31 cellular contexts compared by ENCODE assay signal in genomic region chr14:87834594-87834993, GRCh38.
DNase-seq lines count a peak whose midpoint lies in the region; ATAC-seq, FAIRE-seq and TF ChIP-seq lines count a peak whose summit lies in the region.
"Had no signal": no experiment of that assay in that cellular context is flagged by ENCODE, and none has a peak within 500 bp of the region (broad histone marks: within the 10 kb centered on the region; RNA-seq: fewer than 3 reads in every experiment).

No MANE protein-coding gene starts in this region.

- BruUV-seq in HepG2 (replicated peaks; lab: Mats Ljungman, UMichigan) = no TSS peak

- no peaks in the 10 kb centered on the region for H4K20me1 ChIP-seq in HepG2 (ENCODE audit: insufficient read depth, low read length)
- H4K20me1 ChIP-seq: BLaER1; BLaER1 treated with 17β-estradiol and CSF1 and Interleukin-3, amounts not matched to agents 10 nM and 100 nM had no signal

- no peak for ATAC-seq in HepG2
- no peak for ATAC-seq in right lobe of liver
- ATAC-seq in HG03354 (IDR thresholded peaks at IDR 0.05; ENCODE audit: poor library complexity, severe bottlenecking, unreplicated experiment) = no peak
- ATAC-seq: A549; CD8-positive, alpha-beta T cell had no signal

- TF ChIP-seq CTCF in HepG2 (CRISPR knock-in tag; IDR thresholded peaks at IDR 0.05) (no peak), right lobe of liver (IDR thresholded peaks at IDR 0.05) (no peak), thyroid gland (IDR thresholded peaks at IDR 0.05) (no peak)

- DNase-seq in HepG2 (ENCODE audit: low spot score) (no peak), right lobe of liver (no peak), thyroid gland (peak; percentile 3 to 18)
- DNase-seq: 8988T; ACHN; AML-193; BE2C; C1 segment of cervical spinal cord; Caco-2; Calu3; CD4-positive, alpha-beta memory T cell; CD4-positive, alpha-beta T cell; CD4-positive, CD25-positive, alpha-beta regulatory T cell; CD8-positive, alpha-beta memory T cell; CD8-positive, alpha-beta T cell; COR-L47; DMS 273 treated with DMSO at 0.1 percent for 48 hours; DMS153; DMS53; DMS79; DMS79 treated with DMSO at 0.1 percent for 48 hours; DND-41; EL had no signal

- H3K27ac ChIP-seq in HepG2 (ENCODE audit: extremely low read length, insufficient read depth, low read length) = no peak overlapping the region
- H3K27ac ChIP-seq in right lobe of liver = no peak overlapping the region
- H3K27ac ChIP-seq in thyroid gland = no peak overlapping the region
- H3K27ac ChIP-seq: 22Rv1; A549; BLaER1; BLaER1 treated with 17β-estradiol and CSF1 and Interleukin-3, amounts not matched to agents 10 nM and 100 nM; C4-2B had no signal

- H3K27me3 ChIP-seq in HepG2 (ENCODE audit: control insufficient read depth in 1 of 2, insufficient read depth in 2 of 2, low read length in 2 of 2) (no peaks in the 10 kb centered on the region), right lobe of liver (no peaks in the 10 kb centered on the region), thyroid gland (no peaks in the 10 kb centered on the region)
- H3K27me3 ChIP-seq: BE2C; BLaER1; BLaER1 treated with 17β-estradiol and CSF1 and Interleukin-3, amounts not matched to agents 10 nM and 100 nM had no signal

- H3K4me3 ChIP-seq in HepG2 (replicated peaks in 1 of 3; ENCODE audit: insufficient read depth in 1 of 3, low read depth in 2 of 3, low read length in 3 of 3) (no peak overlapping the region), right lobe of liver (no peak overlapping the region), thyroid gland (replicated peaks in 1 of 3) (no peak overlapping the region)
- H3K4me3 ChIP-seq: A549; BLaER1; BLaER1 treated with 17β-estradiol and CSF1 and Interleukin-3, amounts not matched to agents 10 nM and 100 nM had no signal

- FAIRE-seq in HepG2 (lab: Jason Lieb, UNC) = no peak
- FAIRE-seq: A204.1, A549, D721Med had no signal

- no peak overlapping the region for H3K9ac ChIP-seq in HepG2 (ENCODE audit: insufficient read depth, low read depth, low read length)
- H3K9ac ChIP-seq: BLaER1; BLaER1 treated with 17β-estradiol and CSF1 and Interleukin-3, amounts not matched to agents 10 nM and 100 nM had no signal

- H3K79me2 ChIP-seq in HepG2 (ENCODE audit: insufficient read depth, low read length) = no peaks in the 10 kb centered on the region

- CTCF ChIA-PET in HepG2 (lab: Yijun Ruan, JAX; ENCODE audit: low intra/inter-chr PET ratio, low total read pairs) = no interaction called here

- H3K9me3 ChIP-seq in HepG2 (ENCODE audit: low read length) = no peaks in the 10 kb centered on the region
- H3K9me3 ChIP-seq in right lobe of liver = no peaks in the 10 kb centered on the region
- H3K9me3 ChIP-seq in thyroid gland = no peaks in the 10 kb centered on the region
- H3K9me3 ChIP-seq: A549; BE2C; BLaER1; BLaER1 treated with 17β-estradiol and CSF1 and Interleukin-3, amounts not matched to agents 10 nM and 100 nM; Caco-2 had no signal

- no peak overlapping the region for H2AFZ ChIP-seq in HepG2 (ENCODE audit: low read length)

- TF ChIP-seq RAD21 in HepG2 (CRISPR knock-in tag; IDR thresholded peaks at IDR 0.05) = no peak

- no peaks in the 10 kb centered on the region for H3K36me3 ChIP-seq in HepG2 (replicated peaks in 1 of 2; ENCODE audit: control insufficient read depth in 1 of 2, insufficient read depth in 2 of 2, low read length in 2 of 2)
- no peaks in the 10 kb centered on the region for H3K36me3 ChIP-seq in right lobe of liver
- no peaks in the 10 kb centered on the region for H3K36me3 ChIP-seq in thyroid gland
- H3K36me3 ChIP-seq: BE2C; BLaER1; BLaER1 treated with 17β-estradiol and CSF1 and Interleukin-3, amounts not matched to agents 10 nM and 100 nM had no signal

- 0% methylated on average over 1 of the region's 1 CpG for WGBS in HepG2 (ENCODE audit: low lambda C conversion rate)
- 17% methylated on average over 1 of the region's 1 CpG for WGBS in right lobe of liver (ENCODE audit: insufficient coverage, low coverage, low lambda C conversion rate, missing lambda C conversion rate)
- whole genome bisulfite sequencing in thyroid gland, 2 donors = 41% methylated on average over 1 of the region's 1 CpG

- no peaks in the 10 kb centered on the region for H3K4me1 ChIP-seq in HepG2 (ENCODE audit: insufficient read depth, low read length)
- H3K4me1 ChIP-seq in right lobe of liver = no peaks in the 10 kb centered on the region
- peaks cover 15 to 17% of the 10 kb centered on the region in 2 donors for H3K4me1 ChIP-seq in thyroid gland
- H3K4me1 ChIP-seq: A549, BE2C, BLaER1, Caco-2 had no signal

- H3K4me2 ChIP-seq in HepG2 (ENCODE audit: low read depth, low read length) = no peak overlapping the region
- H3K4me2 ChIP-seq: A549; BLaER1; BLaER1 treated with 17β-estradiol and CSF1 and Interleukin-3, amounts not matched to agents 10 nM and 100 nM had no signal

- intact Hi-C loops in HepG2 (cut with micrococcal nuclease; ENCODE audit: unreplicated experiment) = no loop called here
- intact Hi-C loops in right lobe of liver (cut with DNase I) = no loop called here
- intact Hi-C loops in thyroid gland (cut with DNase I) = no loop called here

- TF ChIP-seq EP300 in HepG2 (IDR thresholded peaks at IDR 0.05; ENCODE audit: low read depth in 2 of 2, low read length in 2 of 2) (no peak), HepG2 (CRISPR knock-in tag; IDR thresholded peaks at IDR 0.05; ENCODE audit: borderline replicate concordance) (no peak)

- in situ Hi-C loops in HepG2 (cut with HindIII; ENCODE audit: extremely low pct_ligation_motif_present, low pct_unique_long_range_greater_than_20kb) = no loop called here

- no peak for TF ChIP-seq POLR2A in HepG2 (IDR thresholded peaks at IDR 0.05; ENCODE audit: insufficient read depth in 1 of 2, low read depth in 2 of 2, low read length in 2 of 2)
- no peak for TF ChIP-seq POLR2A in right lobe of liver (IDR thresholded peaks at IDR 0.05)
- TF ChIP-seq POLR2A in thyroid gland (IDR thresholded peaks at IDR 0.05) = no peak

- POLR2A ChIA-PET in HepG2 (lab: Yijun Ruan, JAX) = no interaction called here

TF ChIP-seq in HepG2, 621 proteins besides CTCF, POLR2A, EP300 and RAD21:
- TF ChIP-seq, protein P1, sequence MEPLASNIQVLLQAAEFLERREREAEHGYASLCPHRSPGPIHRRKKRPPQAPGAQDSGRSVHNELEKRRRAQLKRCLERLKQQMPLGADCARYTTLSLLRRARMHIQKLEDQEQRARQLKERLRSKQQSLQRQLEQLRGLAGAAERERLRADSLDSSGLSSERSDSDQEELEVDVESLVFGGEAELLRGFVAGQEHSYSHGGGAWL (CRISPR knock-in tag; IDR thresholded peaks at IDR 0.05) = no peak
- TF ChIP-seq, protein P2, sequence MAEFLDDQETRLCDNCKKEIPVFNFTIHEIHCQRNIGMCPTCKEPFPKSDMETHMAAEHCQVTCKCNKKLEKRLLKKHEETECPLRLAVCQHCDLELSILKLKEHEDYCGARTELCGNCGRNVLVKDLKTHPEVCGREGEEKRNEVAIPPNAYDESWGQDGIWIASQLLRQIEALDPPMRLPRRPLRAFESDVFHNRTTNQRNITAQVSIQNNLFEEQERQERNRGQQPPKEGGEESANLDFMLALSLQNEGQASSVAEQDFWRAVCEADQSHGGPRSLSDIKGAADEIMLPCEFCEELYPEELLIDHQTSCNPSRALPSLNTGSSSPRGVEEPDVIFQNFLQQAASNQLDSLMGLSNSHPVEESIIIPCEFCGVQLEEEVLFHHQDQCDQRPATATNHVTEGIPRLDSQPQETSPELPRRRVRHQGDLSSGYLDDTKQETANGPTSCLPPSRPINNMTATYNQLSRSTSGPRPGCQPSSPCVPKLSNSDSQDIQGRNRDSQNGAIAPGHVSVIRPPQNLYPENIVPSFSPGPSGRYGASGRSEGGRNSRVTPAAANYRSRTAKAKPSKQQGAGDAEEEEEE (CRISPR knock-in tag; IDR thresholded peaks at IDR 0.05; ENCODE audit: borderline replicate concordance) = no peak
- TF ChIP-seq CREB1 (IDR thresholded peaks at IDR 0.05) = peak; percentile 85
- TF ChIP-seq CREB1 (CRISPR knock-in tag; IDR thresholded peaks at IDR 0.05) = no peak
- peak; percentile 71 for TF ChIP-seq ATF7 (IDR thresholded peaks at IDR 0.05)
- no peak for TF ChIP-seq ATF7 (CRISPR knock-in tag; IDR thresholded peaks at IDR 0.05)
- TF ChIP-seq PHF8 (CRISPR knock-in tag; IDR thresholded peaks at IDR 0.05) = no peak
- TF ChIP-seq CREM (IDR thresholded peaks at IDR 0.05) = no peak
- TF ChIP-seq CREM (CRISPR knock-in tag; IDR thresholded peaks at IDR 0.05) = no peak
- no peak for TF ChIP-seq ADNP (CRISPR knock-in tag; IDR thresholded peaks at IDR 0.05)

Comparison
In these comparisons a context has a peak if more than half of its experiments do, and no peak if none do; other contexts are left out.
1. DNase-seq: peak in thyroid gland (2 of 2); none in HepG2 (single experiment) and right lobe of liver (0 of 3).